ENCODE assay signal across 26 cellular contexts in the genomic region with DNA sequence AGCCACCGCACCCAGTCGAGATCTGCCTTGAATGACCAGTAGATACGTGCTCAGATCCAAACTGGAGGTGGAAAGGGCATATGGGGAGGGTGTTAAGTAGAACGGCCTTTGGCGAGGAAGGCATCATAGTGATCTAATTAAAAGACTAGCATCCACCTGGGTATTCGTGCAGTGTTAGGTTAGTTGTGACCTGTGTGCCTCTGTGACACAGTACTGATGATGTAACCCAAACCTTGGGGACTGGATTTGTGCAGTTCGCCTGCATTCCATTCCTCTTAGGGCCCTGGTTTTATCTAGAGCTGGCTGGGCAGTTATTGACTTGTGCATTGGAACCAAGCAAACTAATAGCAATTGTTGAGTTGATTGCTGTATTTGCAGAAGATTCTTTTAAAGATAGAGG. TPM values are rescaled to one million over a fixed set of nuclear protein-coding genes. Genes with fewer than 3 reads are reported as not detected.
DNase-seq lines count a peak whose midpoint lies in the region; ATAC-seq and TF ChIP-seq lines count a peak whose summit lies in the region.
"Had no signal": no experiment of that assay in that cellular context is flagged by ENCODE, and none has a peak within 500 bp of the region (broad histone marks: within the 10 kb centered on the region; RNA-seq: fewer than 3 reads in every experiment).

No MANE protein-coding gene starts in this region.

- no peaks in the 10 kb centered on the region for H3K27me3 Mint-ChIP-seq in T-helper 17 cell

- H3K4me3 ChIP-seq in MM.1S (ENCODE audit: low read length) (no peak overlapping the region), stomach (no peak overlapping the region)
- H3K4me3 ChIP-seq: gastrocnemius medialis, transverse colon had no signal

- peaks cover 31% of the 10 kb centered on the region for H3K4me1 ChIP-seq in MM.1S (ENCODE audit: low read length)
- H3K4me1 ChIP-seq in stomach: peaks cover 5 to 50% (median 14%) of the 10 kb centered on the region in 4 donors
- H3K4me1 ChIP-seq: gastrocnemius medialis, transverse colon had no signal

- no peaks in the 10 kb centered on the region for H3K9me2 ChIP-seq in MM.1S (replicated peaks; ENCODE audit: insufficient read depth, low read length)

- no peak for ATAC-seq in T-helper 17 cell
- ATAC-seq: activated naive CD4-positive, alpha-beta T cell treated with anti-CD3 and anti-CD28 coated beads, Interleukin-2, amount 50 U/mL, for 72 hours; gastrocnemius medialis; natural killer cell had no signal

- H3K4me2 ChIP-seq in MM.1S (ENCODE audit: low read depth, low read length): no peak overlapping the region

- H3K27me3 ChIP-seq in MM.1S (replicated peaks; ENCODE audit: insufficient read depth, low read length) (no peaks in the 10 kb centered on the region), stomach (no peaks in the 10 kb centered on the region)
- H3K27me3 ChIP-seq: gastrocnemius medialis, transverse colon had no signal

- no peaks in the 10 kb centered on the region for H3K36me3 ChIP-seq in MM.1S (replicated peaks; ENCODE audit: insufficient read depth, low read length)
- H3K36me3 ChIP-seq in stomach: peaks cover 0 to 16% (median 0%) of the 10 kb centered on the region in 4 donors
- H3K36me3 ChIP-seq: gastrocnemius medialis, transverse colon had no signal

- peaks cover 53% of the 10 kb centered on the region for H3K79me2 ChIP-seq in MM.1S (ENCODE audit: low read length)

- no peak overlapping the region for H3K27ac Mint-ChIP-seq in T-helper 17 cell
- H3K27ac Mint-ChIP-seq: activated naive CD4-positive, alpha-beta T cell treated with anti-CD3 and anti-CD28 coated beads, Interleukin-2, amount 50 U/mL, for 72 hours; activated T-helper 1 cell treated with anti-CD3 and anti-CD28 coated beads, Interleukin-12 subunit alpha, Interleukin-12 subunit beta, Interleukin-2, Interleukin-4 antibody, amounts not matched to agents 30 ng/mL and 10 ng/mL and 1 ng/mL, durations not matched to agents 14 hours and 24 hours and 36 hours; immature natural killer cell; mesothelial cell of epicardium; natural killer cell had no signal

- TF ChIP-seq EP300 in stomach (IDR thresholded peaks at IDR 0.05): no peak

- no peak overlapping the region for H3K9ac ChIP-seq in MM.1S (ENCODE audit: low read length)

- no peak overlapping the region for H3K4me3 Mint-ChIP-seq in T-helper 17 cell
- H3K4me3 Mint-ChIP-seq: activated T-helper 1 cell treated with anti-CD3 and anti-CD28 coated beads, Interleukin-12 subunit alpha, Interleukin-12 subunit beta, Interleukin-2, Interleukin-4 antibody, amounts not matched to agents 30 ng/mL and 10 ng/mL and 1 ng/mL, durations not matched to agents 14 hours and 24 hours and 36 hours; immature natural killer cell; mesothelial cell of epicardium; natural killer cell had no signal

- intact Hi-C loops in stomach (cut with DNase I; ENCODE audit: low total_unique reads): no loop called here

- DNase-seq in MM.1S: no peak
- DNase-seq in astrocyte of the hippocampus (ENCODE audit: low read depth, low spot score): peak; percentile 27
- peak; percentile 54 for DNase-seq in kidney tubule cell (ENCODE audit: low spot score)
- peak; percentile 56 for DNase-seq in stomach
- no peak for DNase-seq in globus pallidus (ENCODE audit: low spot score)
- DNase-seq in T-helper 17 cell: no peak
- no peak for DNase-seq in AG08396 (ENCODE audit: low spot score)
- DNase-seq: C1 segment of cervical spinal cord, cortex of kidney, DMS79 treated with DMSO at 0.1 percent for 48 hours, gastrocnemius medialis, hippocampal formation, immature natural killer cell, natural killer cell, NCI-H1092 treated with DMSO at 0.1 percent for 48 hours, NCI-H2081, NCI-H345, Right ventricle myocardium superior, T1000, transverse colon had no signal

- peaks cover 4% of the 10 kb centered on the region for H3K4me1 Mint-ChIP-seq in T-helper 17 cell
- H3K4me1 Mint-ChIP-seq: mesothelial cell of epicardium, natural killer cell had no signal

- H3F3A ChIP-seq in MM.1S (ENCODE audit: insufficient read depth, low read length): peaks cover 30% of the 10 kb centered on the region

- H3K9me3 ChIP-seq in MM.1S (replicated peaks; ENCODE audit: insufficient read depth, low read length) (no peaks in the 10 kb centered on the region), stomach (no peaks in the 10 kb centered on the region), T-helper 17 cell (ENCODE audit: control insufficient read depth, low read length, poor library complexity, severe bottlenecking) (no peaks in the 10 kb centered on the region)
- H3K9me3 ChIP-seq: gastrocnemius medialis, transverse colon had no signal

- H3K27ac ChIP-seq in MM.1S (ENCODE audit: low read length) (peak overlapping the region; percentile 2; the same call in 1 of the 2 replicates), stomach (peak overlapping the region; percentile 55 to 72 (median 65))
- H3K27ac ChIP-seq: gastrocnemius medialis, transverse colon had no signal

- no peak overlapping the region for H2AFZ ChIP-seq in MM.1S (ENCODE audit: low read length)

- TF ChIP-seq POLR2A in stomach (IDR thresholded peaks at IDR 0.05): no peak

- TF ChIP-seq CTCF in MM.1S (IDR thresholded peaks at IDR 0.05; ENCODE audit: low read length): no peak
- TF ChIP-seq CTCF in stomach (IDR thresholded peaks at IDR 0.05): no peak

- H3K36me3 Mint-ChIP-seq in T-helper 17 cell (ENCODE audit: low read depth): peaks cover 2% of the 10 kb centered on the region
- H3K36me3 Mint-ChIP-seq: activated naive CD4-positive, alpha-beta T cell treated with anti-CD3 and anti-CD28 coated beads, Interleukin-2, amount 50 U/mL, for 72 hours; natural killer cell had no signal

- 32 to 70% (median 54%) methylated on average over 7 of the region's 7 CpGs for WGBS in stomach, 5 donors

- no peaks in the 10 kb centered on the region for H4K20me1 ChIP-seq in MM.1S (ENCODE audit: insufficient read depth, low read length)

RNA-seq across cellular contexts. Expression of a gene that starts 47.9 kb away (rescaled TPM):
- total RNA-seq in stomach: 10 to 100 TPM; 17.1 to 37.5 (median 18.9) TPM
- 1 to 10 TPM; 3.0 to 4.7 (median 3.7) TPM for polyA plus RNA-seq in stomach
- total RNA-seq in T-helper 17 cell: 10 to 100 TPM; 31.0 to 33.3 TPM

RNA-seq across cellular contexts. Expression of a gene that starts 59.4 kb away (rescaled TPM):
- total RNA-seq in stomach (1 to 10 TPM in 1 of 5 donors, not detected in 4; 7.4 TPM), T-helper 17 cell (under 1 TPM in 1 of 2 donors, not detected in 1; 0.45 TPM)
- polyA plus RNA-seq in stomach: 1 to 10 TPM; 1.1 to 2.0 (median 1.6) TPM
- total RNA-seq: activated naive CD4-positive, alpha-beta T cell treated with anti-CD3 and anti-CD28 coated beads, Interleukin-2, amount 50 U/mL, for 72 hours; activated T-helper 1 cell treated with anti-CD3 and anti-CD28 coated beads, Interleukin-12 subunit alpha, Interleukin-12 subunit beta, Interleukin-2, Interleukin-4 antibody, amounts not matched to agents 30 ng/mL and 10 ng/mL and 1 ng/mL, durations not matched to agents 14 hours and 24 hours and 36 hours; cardiac septum; gastrocnemius medialis; lower leg skin; mesothelial cell of epicardium; osteoblast; Right ventricle myocardium superior had no signal
- polyA plus RNA-seq: immature natural killer cell had no signal

Comparison
In these comparisons a context has a peak if more than half of its experiments do, and no peak if none do; other contexts are left out.
1. DNase-seq: peak in astrocyte of the hippocampus (single experiment), kidney tubule cell (single experiment) and stomach (single experiment); none in MM.1S (single experiment), globus pallidus (single experiment), T-helper 17 cell (0 of 3) and AG08396 (single experiment).